In genomic region chr12:58888131-58888783, GRCh38 we compare ENCODE assay signal across 9 cellular contexts. TPM values are rescaled to one million over a fixed set of nuclear protein-coding genes. Genes with fewer than 3 reads are reported as not detected.
DNase-seq lines count a peak whose midpoint lies in the region; ATAC-seq, FAIRE-seq and TF ChIP-seq lines count a peak whose summit lies in the region.
"Had no signal": no experiment of that assay in that cellular context is flagged by ENCODE, and none has a peak within 500 bp of the region (broad histone marks: within the 10 kb centered on the region; RNA-seq: fewer than 3 reads in every experiment).

No MANE protein-coding gene starts in this region.

- TF ChIP-seq CTCF in mucosa of descending colon (IDR thresholded peaks at IDR 0.05), result no peak

- H2AK5ac ChIP-seq in mesendoderm (ENCODE audit: low read length), result no peak overlapping the region

- H3K4me1 ChIP-seq in mesendoderm (ENCODE audit: control insufficient read depth, low read depth, low read length) (no peaks in the 10 kb centered on the region), small intestine (ENCODE audit: control insufficient read depth in 2 of 2, insufficient read depth in 1 of 2, low read depth in 1 of 2, low read length in 1 of 2) (no peaks in the 10 kb centered on the region), mucosa of descending colon (ENCODE audit: low read depth) (peaks cover under 1% of the 10 kb centered on the region)
- H3K4me1 ChIP-seq: HAP-1 had no signal

- H3K27me3 ChIP-seq in mesendoderm (ENCODE audit: insufficient read depth, low read length, poor library complexity) (no peaks in the 10 kb centered on the region), small intestine (ENCODE audit: control insufficient read depth in 2 of 2, insufficient read depth in 2 of 2, low read length in 2 of 2) (no peaks in the 10 kb centered on the region)

- peaks cover 1% of the 10 kb centered on the region for H3K79me1 ChIP-seq in mesendoderm (ENCODE audit: low read length)

- DNase-seq in C1 segment of cervical spinal cord (lab: John Stamatoyannopoulos, UW), result peak in 9 of 14 donors; percentile 12 to 57 (median 26)
- peak; percentile 93 for DNase-seq in NCI-H2171 (lab: John Stamatoyannopoulos, UW)
- no peak for DNase-seq in mesendoderm
- no peak for DNase-seq in small intestine
- DNase-seq in NCI-H146 treated with DMSO at 0.1 percent for 48 hours (lab: John Stamatoyannopoulos, UW; ENCODE audit: unreplicated experiment), result no peak
- no peak for DNase-seq in mucosa of descending colon
- DNase-seq in mesenteric fat pad (ENCODE audit: low spot score), result no peak

- H3K9ac ChIP-seq in mesendoderm (ENCODE audit: low read length), result no peak overlapping the region

- no peak overlapping the region for H2BK5ac ChIP-seq in mesendoderm (ENCODE audit: low read length)

- no peak overlapping the region for H2BK120ac ChIP-seq in mesendoderm (ENCODE audit: low read depth, low read length)

- H4K8ac ChIP-seq in mesendoderm (ENCODE audit: low read depth, low read length), result no peak overlapping the region

- H3K4me3 ChIP-seq in mesendoderm (ENCODE audit: low read length), result no peak overlapping the region
- H3K4me3 ChIP-seq in small intestine (ENCODE audit: low read depth in 1 of 2, low read length in 2 of 2), result no peak overlapping the region
- H3K4me3 ChIP-seq in mucosa of descending colon, result no peak overlapping the region
- H3K4me3 ChIP-seq: HAP-1 had no signal

- no peak overlapping the region for H3K23ac ChIP-seq in mesendoderm (ENCODE audit: low read length)

- no peak overlapping the region for H3K56ac ChIP-seq in mesendoderm (ENCODE audit: low read length)

- H3K4ac ChIP-seq in mesendoderm (ENCODE audit: low read depth, low read length), result no peak overlapping the region

- intact Hi-C loops in mucosa of descending colon (cut with DNase I, micrococcal nuclease), result no loop called here

- H3K9me3 ChIP-seq in small intestine (ENCODE audit: control insufficient read depth, low read depth), result no peaks in the 10 kb centered on the region
- no peaks in the 10 kb centered on the region for H3K9me3 ChIP-seq in mucosa of descending colon
- H3K9me3 ChIP-seq: HAP-1 had no signal

- H3K18ac ChIP-seq in mesendoderm (ENCODE audit: low read length), result peak overlapping the region; percentile 28

- no peak overlapping the region for H2BK15ac ChIP-seq in mesendoderm (replicated peaks; ENCODE audit: low read depth)

- no peaks in the 10 kb centered on the region for H3K79me2 ChIP-seq in mesendoderm (ENCODE audit: control insufficient read depth, insufficient read depth, low read length)

- H4K5ac ChIP-seq in mesendoderm (ENCODE audit: low read length), result no peak overlapping the region

- no peak for ATAC-seq in mucosa of descending colon

- H3K27ac ChIP-seq in cingulate gyrus (ENCODE audit: low read depth, low read length) (peak overlapping the region; percentile 8), mesendoderm (ENCODE audit: low read depth, low read length) (no peak overlapping the region), small intestine (ENCODE audit: low read depth in 1 of 2, low read length in 1 of 2) (no peak overlapping the region)

- H3K36me3 ChIP-seq in mesendoderm (ENCODE audit: control insufficient read depth, insufficient read depth, low read length) (peaks cover 6% of the 10 kb centered on the region), small intestine (ENCODE audit: control insufficient read depth in 2 of 2, insufficient read depth in 2 of 2, low read length in 2 of 2) (peaks cover 8 to 17% of the 10 kb centered on the region in 2 donors), mucosa of descending colon (ENCODE audit: low read depth) (no peaks in the 10 kb centered on the region)

- no peak overlapping the region for H3K4me2 ChIP-seq in mesendoderm (ENCODE audit: low read length)

- WGBS in mesendoderm (ENCODE audit: extremely low coverage, insufficient coverage, low lambda C conversion rate), result no CpG with 5 or more reads among the region's 4 CpGs
- 63 to 69% (median 66%) methylated on average over 4 of the region's 4 CpGs for WGBS in small intestine, 3 donors

- no peak for FAIRE-seq in small intestine (lab: Jason Lieb, UNC)

RNA-seq across cellular contexts. Expression of gene LRIG3, which starts 32.0 kb away (rescaled TPM):
- 15.6 TPM for polyA plus RNA-seq in mesendoderm (2013, experiment 1 of 2)
- 16.0 TPM for polyA plus RNA-seq in mesendoderm (2013, experiment 2 of 2)
- polyA plus RNA-seq in small intestine, result 10 to 100 TPM in 1 of 3 donors, 1 to 10 TPM in 2; 3.6 to 21.6 (median 3.8) TPM
- total RNA-seq in mucosa of descending colon (10 to 100 TPM; 65.6 to 95.8 (median 90.0) TPM), mesenteric fat pad (17.6 TPM)

Comparison
In these comparisons a context has a peak if more than half of its experiments do, and no peak if none do; other contexts are left out.
1. DNase-seq: peak in C1 segment of cervical spinal cord (9 of 14) and NCI-H2171 (single experiment); none in mesendoderm (single experiment), small intestine (single experiment), NCI-H146 treated with DMSO at 0.1 percent for 48 hours (single experiment), mucosa of descending colon (0 of 3) and mesenteric fat pad (single experiment).